In the genomic region with DNA sequence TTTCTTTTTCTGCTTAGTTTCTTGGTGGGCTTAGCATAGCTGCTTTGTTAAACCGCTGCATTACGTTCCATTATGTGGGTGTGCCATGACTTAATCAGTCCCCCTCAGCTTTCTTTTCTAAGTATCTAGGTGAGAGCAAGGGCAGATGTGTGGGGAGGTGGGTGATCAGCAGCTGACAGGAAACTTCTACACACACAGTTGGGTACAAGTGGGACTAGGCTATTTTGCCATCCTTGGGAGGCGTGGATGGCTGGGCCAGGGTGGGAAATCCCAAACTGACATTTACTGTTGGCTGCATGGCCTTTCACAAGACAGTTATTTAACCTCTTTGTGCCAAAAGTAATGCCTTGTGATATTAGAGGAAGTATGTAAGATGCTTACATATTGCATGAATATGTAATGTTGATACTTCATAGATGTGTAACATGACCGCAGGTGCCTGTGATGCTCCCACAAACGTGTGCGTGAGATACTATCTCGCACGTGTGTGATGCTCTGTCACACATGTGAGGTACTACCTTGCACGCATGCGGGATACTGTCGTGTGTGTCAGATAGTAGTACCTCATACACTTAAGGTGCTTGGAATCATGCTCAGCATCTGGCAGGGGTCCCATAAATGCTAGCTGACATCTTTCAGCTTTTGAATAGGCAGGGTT, we compare ENCODE assay signal across 19 cellular contexts.
"Had no signal": no experiment of that assay in that cellular context is flagged by ENCODE, and none has a peak within 500 bp of the region (broad histone marks: within the 10 kb centered on the region; RNA-seq: fewer than 3 reads in every experiment).

No MANE protein-coding gene starts in this region.

- H3K4me3 ChIP-seq: ascending aorta, breast epithelium, skin epidermis, transverse colon had no signal

- H3K27me3 Mint-ChIP-seq: activated T-helper 17 cell treated with anti-CD3 and anti-CD28 coated beads, Interleukin-2, amount 50 U/mL, for 72 hours; effector memory CD8-positive, alpha-beta T cell; naive thymus-derived CD8-positive, alpha-beta T cell had no signal

- H3K9me3 Mint-ChIP-seq: activated naive CD4-positive, alpha-beta T cell treated with anti-CD3 and anti-CD28 coated beads for 36 hours; activated T-helper 17 cell treated with anti-CD3 and anti-CD28 coated beads, Interleukin-2, amount 50 U/mL, for 72 hours; effector memory CD8-positive, alpha-beta T cell; naive thymus-derived CD8-positive, alpha-beta T cell had no signal

- H3K4me3 Mint-ChIP-seq: activated naive CD4-positive, alpha-beta T cell treated with anti-CD3 and anti-CD28 coated beads for 36 hours; activated T-helper 17 cell treated with anti-CD3 and anti-CD28 coated beads, Interleukin-2, amount 50 U/mL, for 72 hours; effector memory CD8-positive, alpha-beta T cell; naive thymus-derived CD8-positive, alpha-beta T cell had no signal

- H3K9me3 ChIP-seq: ascending aorta, breast epithelium, neutrophil, transverse colon had no signal

- DNase-seq: activated CD4-positive, alpha-beta T cell treated with anti-CD3 and anti-CD28 coated beads, Interleukin-2, amount 50 U/mL, for 1 hour; activated naive CD4-positive, alpha-beta T cell treated with anti-CD3 and anti-CD28 coated beads for 36 hours; activated T-cell treated with anti-CD3 and anti-CD28 coated beads for 4 hours; dermis blood vessel endothelial cell; effector memory CD8-positive, alpha-beta T cell; left colon; mammary epithelial cell; naive thymus-derived CD8-positive, alpha-beta T cell; posterior cingulate gyrus; stimulated activated CD4-positive, alpha-beta T cell treated with anti-CD3 and anti-CD28 coated beads, Interleukin-15, amount 100 ng/mL, for 24 hours; stimulated activated CD4-positive, alpha-beta T cell treated with anti-CD3 and anti-CD28 coated beads, Interleukin-4, amount 100 ng/mL, for 1 hour; stimulated activated naive CD4-positive, alpha-beta T cell treated with Interleukin-2 at 50 U/mL for 16 hours; transverse colon had no signal

- H3K27me3 ChIP-seq: ascending aorta, breast epithelium, neutrophil, transverse colon had no signal

- H3K36me3 ChIP-seq: ascending aorta, breast epithelium, neutrophil, transverse colon had no signal

- H3K27ac Mint-ChIP-seq: activated naive CD4-positive, alpha-beta T cell treated with anti-CD3 and anti-CD28 coated beads for 36 hours; activated T-helper 17 cell treated with anti-CD3 and anti-CD28 coated beads, Interleukin-2, amount 50 U/mL, for 72 hours; effector memory CD8-positive, alpha-beta T cell had no signal

- H3K27ac ChIP-seq: ascending aorta, breast epithelium, neutrophil, transverse colon had no signal

- ATAC-seq: activated CD4-positive, CD25-positive, alpha-beta regulatory T cell treated with anti-CD3 and anti-CD28 coated beads, Interleukin-2, amount 50 U/mL, for 24 hours; activated T-helper 17 cell treated with anti-CD3 and anti-CD28 coated beads, Interleukin-2, amount 50 U/mL, for 72 hours; effector memory CD8-positive, alpha-beta T cell; left colon; naive thymus-derived CD8-positive, alpha-beta T cell had no signal
